8 cellular contexts compared by ENCODE assay signal in genomic region chr16:69186642-69187386, GRCh38. TPM values are rescaled to one million over a fixed set of nuclear protein-coding genes. Genes with fewer than 3 reads are reported as not detected.
A peak's percentile ranks its signal among the peaks of the same experiment; 100 is the strongest.
DNase-seq lines count a peak whose midpoint lies in the region; ATAC-seq and TF ChIP-seq lines count a peak whose summit lies in the region.

SNTB2 (plus strand) TSS chr16:69187164; CDS start chr16:69187167, 3 bp downstream.

- H3K36me3 Mint-ChIP-seq in endothelial cell (ENCODE audit: low read depth, unreplicated experiment): no peaks in the 10 kb centered on the region
- H3K36me3 Mint-ChIP-seq in mesothelial cell of epicardium: peaks cover 6% of the 10 kb centered on the region

- no peak for TF ChIP-seq CTCF in HL-60 (IDR thresholded peaks at IDR 0.05; ENCODE audit: insufficient read depth, low read length)
- no peak for TF ChIP-seq CTCF in endothelial cell (IDR thresholded peaks at IDR 0.05; ENCODE audit: unreplicated experiment)
- TF ChIP-seq CTCF in mesothelial cell of epicardium (IDR thresholded peaks at IDR 0.05; ENCODE audit: unreplicated experiment): no peak

- H3K9me3 ChIP-seq in NT2/D1 (ENCODE audit: insufficient read depth, low read length): no peaks in the 10 kb centered on the region

- peaks cover 18% of the 10 kb centered on the region for H3K27me3 ChIP-seq in HL-60 (ENCODE audit: insufficient read depth, poor library complexity, severe bottlenecking)
- H3K27me3 ChIP-seq in NT2/D1 (ENCODE audit: insufficient read depth, insufficient read length): no peaks in the 10 kb centered on the region

- peak within 1 kb of the TSS; percentile 44 for H3K27ac ChIP-seq in HL-60 (replicated peaks)

- H3K4me3 Mint-ChIP-seq in endothelial cell (ENCODE audit: unreplicated experiment): peak within 1 kb of the TSS; percentile 97
- peak within 1 kb of the TSS; percentile 89 for H3K4me3 Mint-ChIP-seq in mesothelial cell of epicardium

- H3K36me3 ChIP-seq in NT2/D1 (ENCODE audit: insufficient read depth, insufficient read length, low read length): peaks cover 2% of the 10 kb centered on the region

- H3K4me1 Mint-ChIP-seq in endothelial cell (ENCODE audit: unreplicated experiment) (peaks cover 29% of the 10 kb centered on the region), mesothelial cell of epicardium (peaks cover 25% of the 10 kb centered on the region)

- peak; percentile 80 for DNase-seq in COLO829 (ENCODE audit: low spot score)
- DNase-seq in HL-60 (ENCODE audit: low read depth in 1 of 2, low spot score in 1 of 2): peak; percentile 70 to 90
- DNase-seq in NT2/D1 (ENCODE audit: low read depth, low spot score): peak; percentile 87
- peak; percentile 92 for DNase-seq in activated CD8-positive, alpha-beta memory T cell treated with anti-CD3 and anti-CD28 coated beads, Interleukin-2, amount 50 U/mL, for 48 hours
- peak; percentile 89 for DNase-seq in endothelial cell (ENCODE audit: low spot score)
- DNase-seq in mesothelial cell of epicardium (ENCODE audit: low spot score in 2 of 2, unreplicated experiment in 2 of 2): peak; percentile 85 to 92
- DNase-seq in stimulated activated CD8-positive, alpha-beta memory T cell treated with anti-CD3 and anti-CD28 coated beads, Interleukin-2, amount 100 ng/mL, for 1 hour (ENCODE audit: low read depth in 2 of 2): peak; percentile 50 to 64

- H3K27ac Mint-ChIP-seq in endothelial cell (ENCODE audit: unreplicated experiment) (peak within 1 kb of the TSS; percentile 67), mesothelial cell of epicardium (peak within 1 kb of the TSS; percentile 88)

- H3K27me3 Mint-ChIP-seq in endothelial cell (ENCODE audit: unreplicated experiment): no peaks in the 10 kb centered on the region
- H3K27me3 Mint-ChIP-seq in mesothelial cell of epicardium (ENCODE audit: low read depth): no peaks in the 10 kb centered on the region

- H3K4me1 ChIP-seq in NT2/D1 (ENCODE audit: insufficient read depth, insufficient read length): peaks cover 3% of the 10 kb centered on the region

- H3K9ac ChIP-seq in NT2/D1 (ENCODE audit: insufficient read length, low read depth): peak within 1 kb of the TSS; percentile 97

- H3K9me3 Mint-ChIP-seq in endothelial cell (ENCODE audit: unreplicated experiment) (no peaks in the 10 kb centered on the region), mesothelial cell of epicardium (no peaks in the 10 kb centered on the region)

- peak; percentile 81 for ATAC-seq in GM19463 (IDR thresholded peaks at IDR 0.05; ENCODE audit: unreplicated experiment)

- H3K4me3 ChIP-seq in HL-60 (replicated peaks; ENCODE audit: insufficient read depth, low read length): peak within 1 kb of the TSS; percentile 52
- peak within 1 kb of the TSS; percentile 77 for H3K4me3 ChIP-seq in NT2/D1 (ENCODE audit: insufficient read length, low read depth)

RNA-seq across cellular contexts. Expression of gene SNTB2, which starts in this region (rescaled TPM):
- total RNA-seq in endothelial cell (ENCODE audit: unreplicated experiment): 16.8 TPM
- total RNA-seq in mesothelial cell of epicardium: 25.7 to 29.8 TPM (median 26.7 TPM) in 3 replicates

Comparison
In these comparisons a context has a peak if more than half of its experiments do, and no peak if none do; other contexts are left out.
1. Peak in every context shown above with its lines: DNase-seq, ATAC-seq, H3K4me3 ChIP-seq and H3K27ac ChIP-seq.